23 cellular contexts compared by ENCODE assay signal in genomic region chr2:12465631-12466135, GRCh38.
A peak's percentile ranks its signal among the peaks of the same experiment; 100 is the strongest.
DNase-seq lines count a peak whose midpoint lies in the region; ATAC-seq, FAIRE-seq and TF ChIP-seq lines count a peak whose summit lies in the region.
"Had no signal": no experiment of that assay in that cellular context is flagged by ENCODE, and none has a peak within 500 bp of the region (broad histone marks: within the 10 kb centered on the region; RNA-seq: fewer than 3 reads in every experiment).

No MANE protein-coding gene starts in this region.

- DNase-seq in K562 (ENCODE audit: extremely low read depth in 1 of 4, low spot score in 3 of 4) (no peak), left ventricle myocardium inferior (peak; percentile 22), putamen (ENCODE audit: low spot score) (peak; percentile 23), esophagus muscularis mucosa (ENCODE audit: extremely low spot score) (no peak), NCI-H2107 treated with DMSO at 0.1 percent for 48 hours (lab: John Stamatoyannopoulos, UW; ENCODE audit: unreplicated experiment) (no peak), NCI-H2171 (lab: John Stamatoyannopoulos, UW) (no peak)
- DNase-seq: activated CD4-positive, alpha-beta T cell treated with anti-CD3 and anti-CD28 coated beads, Interleukin-2, amount 10 ng/mL, durations not matched to agents 24 days and 14 days; activated naive CD4-positive, alpha-beta T cell treated with anti-CD3 and anti-CD28 coated beads for 36 hours; activated T-cell treated with anti-CD3 and anti-CD28 coated beads for 4 hours; colonic mucosa; GDM1; glutamatergic neuron; NCI-H1105 treated with DMSO at 0.1 percent for 48 hours; NCI-H774; Peyer's patch; stimulated activated CD4-positive, alpha-beta T cell treated with anti-CD3 and anti-CD28 coated beads, Interleukin-4, amount 100 ng/mL, for 1 hour had no signal

- no peak for TF ChIP-seq POLR2A in K562 (conservative IDR thresholded peaks at IDR 0.05)
- no peak for TF ChIP-seq POLR2A in esophagus muscularis mucosa (IDR thresholded peaks at IDR 0.05; ENCODE audit: low read depth)

- no peak for TF ChIP-seq RAD21 in K562 (CRISPR knock-in tag; conservative IDR thresholded peaks at IDR 0.05 in 1 of 2, IDR thresholded peaks at IDR 0.05 in 1 of 2)

- in situ Hi-C loops in K562 (cut with MboI), result no loop called here

- BruUV-seq in K562 (replicated peaks; lab: Mats Ljungman, UMichigan), result no TSS peak

- H3K4me2 ChIP-seq in Loucy (ENCODE audit: low read depth, low read length, poor library complexity, severe bottlenecking), result no peak overlapping the region
- H3K4me2 ChIP-seq in K562 (ENCODE audit: insufficient read depth, low read length), result no peak overlapping the region

- H3K79me2 ChIP-seq in Loucy (ENCODE audit: insufficient read depth, low read length), result no peaks in the 10 kb centered on the region
- no peaks in the 10 kb centered on the region for H3K79me2 ChIP-seq in K562 (ENCODE audit: control insufficient read depth, insufficient read depth, low read length)

- H3K4me3 ChIP-seq in Loucy (ENCODE audit: low read length, poor library complexity, severe bottlenecking) (no peak overlapping the region), K562 (no peak overlapping the region), left ventricle myocardium inferior (no peak overlapping the region), esophagus muscularis mucosa (no peak overlapping the region)
- H3K4me3 ChIP-seq: colonic mucosa, Peyer's patch had no signal

- POLR2A ChIA-PET in K562 (lab: Yijun Ruan, JAX), result no interaction called here

- intact Hi-C loops in K562 (cut with micrococcal nuclease), result no loop called here
- intact Hi-C loops in left ventricle myocardium inferior (cut with micrococcal nuclease), result no loop called here
- intact Hi-C loops in esophagus muscularis mucosa (cut with DNase I), result no loop called here

- H3K9me3 ChIP-seq in Loucy (ENCODE audit: insufficient read depth, low read depth, low read length), result no peaks in the 10 kb centered on the region
- no peaks in the 10 kb centered on the region for H3K9me3 ChIP-seq in K562 (replicated peaks; ENCODE audit: control insufficient read depth, insufficient read depth, low read depth, low read length)
- H3K9me3 ChIP-seq in left ventricle myocardium inferior (replicated peaks), result peaks cover 11% of the 10 kb centered on the region
- no peaks in the 10 kb centered on the region for H3K9me3 ChIP-seq in esophagus muscularis mucosa
- H3K9me3 ChIP-seq: colonic mucosa, Peyer's patch had no signal

- TF ChIP-seq CTCF in Loucy (conservative IDR thresholded peaks at IDR 0.05; ENCODE audit: low read length) (0 out of 2 replicates have a peak, but pooled peaks have one; percentile 12), K562 (IDR thresholded peaks at IDR 0.05 in 2 of 3, conservative IDR thresholded peaks at IDR 0.05 in 1 of 3; ENCODE audit: insufficient read depth in 2 of 3, low read depth in 1 of 3, low read length in 3 of 3) (no peak; a peak in 1 of 6 replicates), left ventricle myocardium inferior (IDR thresholded peaks at IDR 0.05; ENCODE audit: borderline replicate concordance) (no peak), esophagus muscularis mucosa (IDR thresholded peaks at IDR 0.05) (no peak)

- no peaks in the 10 kb centered on the region for H3F3A ChIP-seq in Loucy (ENCODE audit: low read depth)

- no peaks in the 10 kb centered on the region for H3K36me3 ChIP-seq in Loucy (ENCODE audit: insufficient read depth, low read length)
- no peaks in the 10 kb centered on the region for H3K36me3 ChIP-seq in K562 (ENCODE audit: control insufficient read depth, insufficient read depth, low read length)
- no peaks in the 10 kb centered on the region for H3K36me3 ChIP-seq in left ventricle myocardium inferior
- no peaks in the 10 kb centered on the region for H3K36me3 ChIP-seq in esophagus muscularis mucosa
- H3K36me3 ChIP-seq: colonic mucosa, Peyer's patch had no signal

- CTCF ChIA-PET in K562 (lab: Yijun Ruan, JAX; ENCODE audit: low intra/inter-chr PET ratio), result no interaction called here

- no peak overlapping the region for H3K9ac ChIP-seq in Loucy (ENCODE audit: low read depth, low read length, poor library complexity, severe bottlenecking)
- no peak overlapping the region for H3K9ac ChIP-seq in K562 (ENCODE audit: insufficient read depth in 1 of 2, low read depth in 2 of 2, low read length in 2 of 2)

- H3K27me3 ChIP-seq in Loucy (ENCODE audit: insufficient read depth, low read length, poor library complexity, severe bottlenecking) (no peaks in the 10 kb centered on the region), K562 (ENCODE audit: control insufficient read depth in 2 of 2, insufficient read depth in 2 of 2, low read length in 2 of 2) (no peaks in the 10 kb centered on the region), left ventricle myocardium inferior (ENCODE audit: low read depth) (no peaks in the 10 kb centered on the region), esophagus muscularis mucosa (no peaks in the 10 kb centered on the region)
- H3K27me3 ChIP-seq: colonic mucosa, Peyer's patch had no signal

- 86% methylated on average over 1 of the region's 5 CpGs for WGBS in K562 (ENCODE audit: insufficient coverage, low coverage, missing lambda C conversion rate)
- WGBS in esophagus muscularis mucosa, result 75% methylated on average over 5 of the region's 5 CpGs

- H4K20me1 ChIP-seq in Loucy (ENCODE audit: insufficient read depth, low read length, poor library complexity, severe bottlenecking), result no peaks in the 10 kb centered on the region
- no peaks in the 10 kb centered on the region for H4K20me1 ChIP-seq in K562 (replicated peaks; ENCODE audit: control insufficient read depth, insufficient read depth, low read length)

- no peaks in the 10 kb centered on the region for H3K9me1 ChIP-seq in K562 (ENCODE audit: control insufficient read depth, insufficient read depth, low read length)

- ATAC-seq in K562, result no peak
- no peak for ATAC-seq in HG03460 (IDR thresholded peaks at IDR 0.05; ENCODE audit: unreplicated experiment)

- H3K9me2 ChIP-seq in Loucy (replicated peaks; ENCODE audit: low read depth, low read length), result no peaks in the 10 kb centered on the region

- no peak for TF ChIP-seq EP300 in K562 (IDR thresholded peaks at IDR 0.05; ENCODE audit: low read length)
- TF ChIP-seq EP300 in esophagus muscularis mucosa (IDR thresholded peaks at IDR 0.05), result no peak

- FAIRE-seq in K562 (lab: Jason Lieb, UNC), result peak; percentile 67
- FAIRE-seq: D721Med, H1, islet of Langerhans had no signal

- H3K27ac ChIP-seq in K562 (ENCODE audit: extremely low read depth, low read depth, low read length) (no peak overlapping the region), left ventricle myocardium inferior (replicated peaks) (peak overlapping the region; percentile 63), esophagus muscularis mucosa (replicated peaks in 1 of 4) (no peak overlapping the region)
- H3K27ac ChIP-seq: colonic mucosa, epithelial cell of prostate, HL-60 had no signal

- peaks cover 7% of the 10 kb centered on the region for H3K4me1 ChIP-seq in Loucy (ENCODE audit: insufficient read depth, low read length, poor library complexity, severe bottlenecking)
- no peaks in the 10 kb centered on the region; a peak in 1 of 5 replicates for H3K4me1 ChIP-seq in K562 (replicated peaks in 1 of 2; ENCODE audit: control insufficient read depth in 2 of 2, insufficient read depth in 2 of 2, low read length in 2 of 2)
- H3K4me1 ChIP-seq in left ventricle myocardium inferior, result peaks cover 23% of the 10 kb centered on the region
- peaks cover 6 to 31% (median 16%) of the 10 kb centered on the region in 4 donors for H3K4me1 ChIP-seq in esophagus muscularis mucosa
- H3K4me1 ChIP-seq: colonic mucosa, Peyer's patch had no signal

- H2AFZ ChIP-seq in Loucy (ENCODE audit: low read length) (peak overlapping the region; percentile 41; the same call in 1 of the 2 replicates), K562 (ENCODE audit: low read depth, low read length) (no peak overlapping the region)

TF ChIP-seq in K562, 482 proteins besides CTCF, POLR2A, EP300 and RAD21:
- TF ChIP-seq CREM (IDR thresholded peaks at IDR 0.05; ENCODE audit: low read depth) (no peak), GTF2B (IDR thresholded peaks at IDR 0.05; ENCODE audit: extremely low read depth, insufficient read length) (no peak), GATA2 (CRISPR knock-in tag; IDR thresholded peaks at IDR 0.05) (no peak), IFI16 (CRISPR knock-in tag; IDR thresholded peaks at IDR 0.05) (no peak)

Comparison
In these comparisons a context has a peak if more than half of its experiments do, and no peak if none do; other contexts are left out.
1. DNase-seq: peak in left ventricle myocardium inferior (single experiment) and putamen (single experiment); none in K562 (0 of 4), esophagus muscularis mucosa (single experiment), NCI-H2107 treated with DMSO at 0.1 percent for 48 hours (single experiment) and NCI-H2171 (single experiment).